In the genomic region with DNA sequence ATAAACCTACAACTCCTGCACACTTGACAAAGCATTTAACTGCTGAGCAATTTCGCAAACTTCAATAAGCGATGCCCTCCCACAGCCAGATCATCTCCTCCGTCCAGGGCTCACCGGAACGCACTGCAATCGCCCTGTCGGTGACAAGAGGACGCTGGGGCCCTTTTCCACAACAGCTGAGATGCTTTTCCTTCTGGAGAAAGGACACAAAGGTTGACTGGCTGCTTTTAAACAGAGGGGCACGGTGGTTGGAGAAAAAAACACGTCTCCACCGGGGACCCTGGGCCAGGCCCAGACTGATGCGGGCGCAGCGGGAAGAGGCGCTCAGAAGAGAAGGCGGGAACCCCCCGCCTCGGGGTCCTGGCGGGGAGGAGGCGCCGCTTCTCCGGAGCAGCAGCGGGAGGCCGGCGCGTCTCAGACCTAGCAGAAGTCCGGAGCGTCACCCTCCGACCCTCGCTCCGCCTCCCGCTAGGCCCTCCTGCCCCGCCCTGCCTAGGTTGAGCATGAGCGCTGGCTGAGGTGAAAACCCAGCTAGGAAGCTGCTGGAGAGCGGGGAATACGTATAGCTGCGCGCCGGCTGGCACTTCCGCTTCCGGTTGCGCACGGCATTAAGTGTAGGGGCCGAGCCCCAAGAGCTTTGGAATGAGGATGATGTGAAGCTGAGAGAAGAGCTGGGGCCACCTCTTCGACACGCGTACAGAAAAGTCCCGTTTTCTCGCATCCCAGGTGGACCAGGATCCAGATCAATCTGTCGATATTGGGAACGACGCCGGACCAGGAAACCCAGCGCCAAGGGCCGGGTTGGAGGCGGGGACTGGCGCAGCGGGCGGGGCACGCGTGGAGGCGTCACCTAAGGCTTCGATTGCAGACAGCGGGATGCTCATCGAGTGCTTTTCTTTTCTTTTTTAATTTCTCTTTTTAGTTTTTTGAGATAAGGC, we compare ENCODE assay signal across 8 cellular contexts. TPM values are rescaled to one million over a fixed set of nuclear protein-coding genes. Genes with fewer than 3 reads are reported as not detected.
DNase-seq lines count a peak whose midpoint lies in the region; ATAC-seq and TF ChIP-seq lines count a peak whose summit lies in the region.

Gene ZNF846 (minus strand): TSS at position 564 of the 938 bp plus-strand sequence. CDS start 3,788 bp downstream, outside the sequence.

- no peaks in the 10 kb centered on the region for H3F3A ChIP-seq in SU-DHL-6 (ENCODE audit: insufficient read depth)

- no peak for TF ChIP-seq CTCF in GM10266 (IDR thresholded peaks at IDR 0.05; ENCODE audit: control insufficient read depth, insufficient read depth, low read depth, missing control alignments)
- no peak for TF ChIP-seq CTCF in SU-DHL-6 (IDR thresholded peaks at IDR 0.05; ENCODE audit: insufficient read depth, low read length, poor library complexity, severe bottlenecking)
- no peak for TF ChIP-seq CTCF in ovary (IDR thresholded peaks at IDR 0.05)

- 0 out of 2 replicates have a peak, but pooled peaks cover 7% of the 10 kb centered on the region for H3K79me2 ChIP-seq in SU-DHL-6 (ENCODE audit: insufficient read depth, low read length)

- peak; percentile 59 for TF ChIP-seq POLR2A in ovary (IDR thresholded peaks at IDR 0.05)

- H4K20me1 ChIP-seq in SU-DHL-6 (ENCODE audit: low read depth, low read length) = no peaks in the 10 kb centered on the region

- H3K4me3 ChIP-seq in SU-DHL-6 (ENCODE audit: insufficient read depth, low read length, poor library complexity, severe bottlenecking) = peak within 1 kb of the TSS; percentile 78
- peak within 1 kb of the TSS; percentile 84 for H3K4me3 ChIP-seq in ovary
- H3K4me3 ChIP-seq in thymus (ENCODE audit: low read length) = peak within 1 kb of the TSS; percentile 74

- no peaks in the 10 kb centered on the region for H3K27me3 Mint-ChIP-seq in activated naive CD8-positive, alpha-beta T cell treated with anti-CD3 and anti-CD28 coated beads, Interleukin-2, amount 50 U/mL, for 24 hours

- peak within 1 kb of the TSS; percentile 97 for H3K4me3 Mint-ChIP-seq in activated naive CD8-positive, alpha-beta T cell treated with anti-CD3 and anti-CD28 coated beads, Interleukin-2, amount 50 U/mL, for 24 hours

- H3K9ac ChIP-seq in SU-DHL-6 (ENCODE audit: low read length) = peak within 1 kb of the TSS; percentile 83

- H3K4me1 Mint-ChIP-seq in activated naive CD8-positive, alpha-beta T cell treated with anti-CD3 and anti-CD28 coated beads, Interleukin-2, amount 50 U/mL, for 24 hours = peaks cover 12% of the 10 kb centered on the region

- H3K27ac Mint-ChIP-seq in activated naive CD8-positive, alpha-beta T cell treated with anti-CD3 and anti-CD28 coated beads, Interleukin-2, amount 50 U/mL, for 24 hours = peak within 1 kb of the TSS; percentile 98

- peak; percentile 25 for TF ChIP-seq EP300 in ovary (IDR thresholded peaks at IDR 0.05)

- H3K36me3 ChIP-seq in SU-DHL-6 (ENCODE audit: low read length) (no peaks in the 10 kb centered on the region), ovary (no peaks in the 10 kb centered on the region), thymus (ENCODE audit: control insufficient read depth, insufficient read depth) (peaks cover 9% of the 10 kb centered on the region)

- intact Hi-C loops in Right ventricle myocardium inferior (cut with DNase I) = loop anchor here (1.0 to 2.0 kb wide), 2 partner anchors 16 to 93 kb away; partner anchors contain the start of gene ZNF562
- intact Hi-C loops in ovary (cut with DNase I) = loop anchor here in 1 of 4 donors (10.0 kb wide), 1 partner anchor 94 kb away; the partner anchor contains the start of gene ZNF562

- H3K9me3 Mint-ChIP-seq in activated naive CD8-positive, alpha-beta T cell treated with anti-CD3 and anti-CD28 coated beads, Interleukin-2, amount 50 U/mL, for 24 hours = peaks cover 9% of the 10 kb centered on the region

- DNase-seq in GM10266 (ENCODE audit: extremely low spot score) (peak; percentile 89), NCI-H1105 treated with DMSO at 0.1 percent for 48 hours (lab: John Stamatoyannopoulos, UW) (peak; percentile 94), Right ventricle myocardium inferior (ENCODE audit: missing footprints) (peak; percentile 98), ovary (peak; percentile 91 to 95 (median 92))
- DNase-seq in activated naive CD8-positive, alpha-beta T cell treated with anti-CD3 and anti-CD28 coated beads, Interleukin-2, amount 50 U/mL, for 24 hours = peak; percentile 93

- H3K27ac ChIP-seq in SU-DHL-6 (ENCODE audit: low read depth, low read length) (peak within 1 kb of the TSS; percentile 76), ovary (peak within 1 kb of the TSS; percentile 38 to 91), thymus (ENCODE audit: low read depth) (peak within 1 kb of the TSS; percentile 97)

- H3K9me3 ChIP-seq in SU-DHL-6 (ENCODE audit: insufficient read depth, low read length) (no peaks in the 10 kb centered on the region), ovary (no peaks in the 10 kb centered on the region), thymus (ENCODE audit: control insufficient read depth) (peaks cover 3% of the 10 kb centered on the region)

- H3K4me2 ChIP-seq in SU-DHL-6 (ENCODE audit: low read depth, low read length, poor library complexity, severe bottlenecking) = peak within 1 kb of the TSS; percentile 64

- H3K9me2 ChIP-seq in SU-DHL-6 (replicated peaks; ENCODE audit: insufficient read depth, low read length) = no peaks in the 10 kb centered on the region

- peaks cover 14% of the 10 kb centered on the region for H3K36me3 Mint-ChIP-seq in activated naive CD8-positive, alpha-beta T cell treated with anti-CD3 and anti-CD28 coated beads, Interleukin-2, amount 50 U/mL, for 24 hours (ENCODE audit: low read depth)

- H3K4me1 ChIP-seq in ovary (ENCODE audit: insufficient read depth) (peaks cover 3% of the 10 kb centered on the region), thymus (ENCODE audit: control insufficient read depth, insufficient read depth, low read length) (peaks cover 9% of the 10 kb centered on the region)

- 0 to 1% (median 1%) methylated on average over 59 to 65 of the region's 65 CpGs for WGBS in ovary, 3 donors
- under 1% methylated on average over 65 of the region's 65 CpGs for WGBS in thymus

- H2AFZ ChIP-seq in SU-DHL-6 (ENCODE audit: low read depth, low read length, severe bottlenecking) = peak within 1 kb of the TSS; percentile 82

- ATAC-seq in HG02623 (IDR thresholded peaks at IDR 0.05; ENCODE audit: unreplicated experiment) (peak; percentile 96), Right ventricle myocardium inferior (peak; percentile 99)
- ATAC-seq in activated naive CD8-positive, alpha-beta T cell treated with anti-CD3 and anti-CD28 coated beads, Interleukin-2, amount 50 U/mL, for 24 hours = peak; percentile 100

- no peaks in the 10 kb centered on the region for H3K27me3 ChIP-seq in SU-DHL-6 (ENCODE audit: low read length)
- no peaks in the 10 kb centered on the region for H3K27me3 ChIP-seq in ovary
- no peaks in the 10 kb centered on the region for H3K27me3 ChIP-seq in thymus (ENCODE audit: control insufficient read depth, insufficient read depth)

RNA-seq across cellular contexts. Expression of gene ZNF846, which starts in this region (rescaled TPM):
- total RNA-seq in Right ventricle myocardium inferior (9.3 TPM), ovary (10 to 100 TPM; 12.6 to 31.0 (median 21.0) TPM)
- polyA plus RNA-seq in ovary (10 to 100 TPM; 10.6 to 20.3 TPM), thymus (23.1 TPM)

Comparison
In these comparisons a context has a peak if more than half of its experiments do, and no peak if none do; other contexts are left out.
1. Peak in every context shown above with its lines: DNase-seq, ATAC-seq, H3K4me3 ChIP-seq and H3K27ac ChIP-seq.